In genomic region chr1:24875257-24875656, GRCh38 we compare ENCODE assay signal across 23 cellular contexts. TPM values are rescaled to one million over a fixed set of nuclear protein-coding genes. Genes with fewer than 3 reads are reported as not detected.
"Had no signal": no experiment of that assay in that cellular context is flagged by ENCODE, and none has a peak within 500 bp of the region (broad histone marks: within the 10 kb centered on the region; RNA-seq: fewer than 3 reads in every experiment).

No MANE protein-coding gene starts in this region.

- H3K36me3 ChIP-seq: cardiac muscle cell, esophagus muscularis mucosa, left ventricle myocardium inferior, neutrophil, thyroid gland had no signal

- FAIRE-seq: endothelial cell of umbilical vein, frontal cortex, small intestine had no signal

- H3K27ac ChIP-seq: body of pancreas, cardiac muscle cell, esophagus muscularis mucosa, hepatocyte, left ventricle myocardium inferior, neutrophil, parathyroid adenoma, thyroid gland had no signal

- H3K27me3 ChIP-seq: body of pancreas, cardiac muscle cell, hepatocyte, thyroid gland had no signal

- H3K9ac ChIP-seq: parathyroid adenoma had no signal

- H2AFZ ChIP-seq: hepatocyte, parathyroid adenoma had no signal

- H3K4me3 ChIP-seq: body of pancreas, cardiac muscle cell, esophagus muscularis mucosa, hepatocyte, left ventricle myocardium inferior, thyroid gland had no signal

- DNase-seq: activated CD4-positive, alpha-beta T cell treated with anti-CD3 and anti-CD28 coated beads for 1 hour; activated CD4-positive, alpha-beta T cell treated with anti-CD3 and anti-CD28 coated beads, Interleukin-2, amount 50 U/mL, for 1 hour; activated gamma-delta T cell treated with Interleukin-2 at 50 U/mL for 16 hours; activated T-cell treated with anti-CD3 and anti-CD28 coated beads for 4 hours; anterior cingulate cortex; body of pancreas; effector memory CD4-positive, alpha-beta T cell; glutamatergic neuron; left ventricle myocardium inferior; midbrain; natural killer cell; small intestine; stimulated activated CD4-positive, alpha-beta T cell treated with anti-CD3 and anti-CD28 coated beads, Interleukin-15, amount 100 ng/mL, for 24 hours; stimulated activated naive B cell treated with anti-CD40 and anti-IgM and Interleukin-4, amounts not matched to agents 10 μg/mL and 1 μg/mL and 100 μg/mL, for 72 hours; T-helper 9 cell; thyroid gland had no signal

- H3K4me1 ChIP-seq: body of pancreas, esophagus muscularis mucosa, left ventricle myocardium inferior, parathyroid adenoma, thyroid gland had no signal

- H3K4me2 ChIP-seq: hepatocyte had no signal

- H3K9me3 ChIP-seq: body of pancreas, neutrophil, thyroid gland had no signal

- H3K79me2 ChIP-seq: hepatocyte, parathyroid adenoma had no signal

RNA-seq across cellular contexts. Expression of gene RUNX3, which starts 54.8 kb away (rescaled TPM):
- total RNA-seq: cardiac muscle cell, endothelial cell of umbilical vein, frontal cortex had no signal
- polyA plus RNA-seq: cardiac muscle cell, endothelial cell of umbilical vein had no signal
